In genomic region chr9:124598048-124598447, GRCh38 we compare ENCODE assay signal across 17 cellular contexts.
DNase-seq lines count a peak whose midpoint lies in the region; ATAC-seq, FAIRE-seq and TF ChIP-seq lines count a peak whose summit lies in the region.
"Had no signal": no experiment of that assay in that cellular context is flagged by ENCODE, and none has a peak within 500 bp of the region (broad histone marks: within the 10 kb centered on the region; RNA-seq: fewer than 3 reads in every experiment).

No MANE protein-coding gene starts in this region.

- no peak overlapping the region for H2BK15ac ChIP-seq in H9 (ENCODE audit: low read depth, low read length)
- H2BK15ac ChIP-seq in H1 (ENCODE audit: low read length) = no peak overlapping the region

- no peak for TF ChIP-seq POLR2A in H1 (IDR thresholded peaks at IDR 0.05; ENCODE audit: control extremely low read depth in 1 of 2, low read depth in 2 of 2, low read length in 2 of 2)

- ATAC-seq in HG02884 (IDR thresholded peaks at IDR 0.05; ENCODE audit: unreplicated experiment) (no peak), HG03108 (IDR thresholded peaks at IDR 0.05; ENCODE audit: unreplicated experiment) (no peak)
- ATAC-seq: A549 had no signal

- H3K4me3 Mint-ChIP-seq in H9 = no peak overlapping the region
- H3K4me3 Mint-ChIP-seq: CD4-positive, alpha-beta memory T cell; HFFc6 had no signal

- peaks cover 12% of the 10 kb centered on the region for H3K4me1 ChIP-seq in H9 (ENCODE audit: insufficient read depth, low read length)
- H3K4me1 ChIP-seq in H1 (replicated peaks in 1 of 4; ENCODE audit: control insufficient read depth in 3 of 4, insufficient read depth in 4 of 4, low read length in 3 of 4) = peaks cover 2 to 20% (median 11%) of the 10 kb centered on the region in 4 experiments; a peak in 6 of 7 replicates
- H3K4me1 ChIP-seq: BE2C had no signal

- no peak overlapping the region for H3K14ac ChIP-seq in H9 (ENCODE audit: insufficient read depth, low read length)
- H3K14ac ChIP-seq in H1 (ENCODE audit: insufficient read length) = no peak overlapping the region

- H3K23me2 ChIP-seq in H9 (ENCODE audit: insufficient read length, low read depth, low read length, poor library complexity, severe bottlenecking) (peaks cover 2% of the 10 kb centered on the region), H1 (ENCODE audit: low read depth, low read length) (no peaks in the 10 kb centered on the region; the same call in 1 of the 2 replicates)

- H3K18ac ChIP-seq in H9 (ENCODE audit: insufficient read length, low read depth, low read length) = no peak overlapping the region
- H3K18ac ChIP-seq in H1 (ENCODE audit: extremely low read depth, low read length) = no peak overlapping the region

- H3K27me3 ChIP-seq in H9 (ENCODE audit: insufficient read depth, low read length) (no peaks in the 10 kb centered on the region), H1 (replicated peaks in 1 of 4; ENCODE audit: control insufficient read depth in 3 of 4, extremely low read depth in 1 of 4, insufficient read depth in 3 of 4, low read length in 3 of 4) (no peaks in the 10 kb centered on the region)

- H3K36me3 Mint-ChIP-seq in H9 (ENCODE audit: insufficient read depth in 1 of 3, low read depth in 3 of 3) = peaks cover 7 to 10% (median 7%) of the 10 kb centered on the region in 3 experiments; a peak in 6 of 7 replicates
- H3K36me3 Mint-ChIP-seq: CD4-positive, alpha-beta memory T cell had no signal

- no peaks in the 10 kb centered on the region for H3K9me3 ChIP-seq in H9 (ENCODE audit: control insufficient read depth, low read depth, low read length)
- no peaks in the 10 kb centered on the region for H3K9me3 ChIP-seq in H1 (ENCODE audit: insufficient read depth in 2 of 2, low read depth in 1 of 2, low read length in 1 of 2)
- H3K9me3 ChIP-seq: A549, BE2C, HAP-1 had no signal

- H3K4me2 ChIP-seq in H9 (ENCODE audit: insufficient read depth, insufficient read length, low read length) (no peak overlapping the region), H1 (ENCODE audit: insufficient read depth in 1 of 2, low read depth in 2 of 2, low read length in 2 of 2) (no peak overlapping the region)
- H3K4me2 ChIP-seq: A549 had no signal

- H3K27ac Mint-ChIP-seq in H9 = peak overlapping the region in 2 of 3 experiments; percentile 29 to 60; a peak in 1 of 7 replicates
- H3K27ac Mint-ChIP-seq: CD4-positive, alpha-beta memory T cell; HFFc6 had no signal

- no peaks in the 10 kb centered on the region for H3K27me3 Mint-ChIP-seq in H9 (ENCODE audit: low read depth)

- H4K5ac ChIP-seq in H9 (ENCODE audit: insufficient read length, low read depth, low read length) (no peak overlapping the region), H1 (ENCODE audit: insufficient read length, low read depth, low read length) (no peak overlapping the region)

- H3K56ac ChIP-seq in H9 (ENCODE audit: insufficient read length, low read depth, low read length) = no peak overlapping the region
- H3K56ac ChIP-seq in H1 (replicated peaks; ENCODE audit: insufficient read length, low read depth, low read length) = no peak overlapping the region

- no peak overlapping the region for H3K9ac ChIP-seq in H9 (ENCODE audit: extremely low read depth, insufficient read length, low read length)
- H3K9ac ChIP-seq in H1 (replicated peaks in 1 of 4; ENCODE audit: extremely low read depth in 1 of 4, low read depth in 3 of 4, low read length in 3 of 4) = no peak overlapping the region

- no peak overlapping the region for H3K4ac ChIP-seq in H9 (ENCODE audit: low read depth, low read length)
- no peak overlapping the region for H3K4ac ChIP-seq in H1 (replicated peaks; ENCODE audit: insufficient read length, low read depth, low read length)

- no CpG with 5 or more reads among the region's 5 CpGs for WGBS in H9 (ENCODE audit: extremely low coverage, insufficient read length, low lambda C conversion rate)
- WGBS in H1 (ENCODE audit: extremely low coverage in 1 of 2, insufficient coverage in 1 of 2, insufficient read length in 1 of 2, insufficient replicate concordance in 2 of 2, low coverage in 1 of 2, low lambda C conversion rate in 2 of 2, missing lambda C conversion rate in 1 of 2), 2 experiments = 90% methylated on average over 4 of the region's 5 CpGs; no CpG with 5 or more reads in 1 of the 2 experiments

- no peak overlapping the region for H2AFZ ChIP-seq in H9 (ENCODE audit: low read length)
- no peak overlapping the region for H2AFZ ChIP-seq in H1 (ENCODE audit: low read length)

- FAIRE-seq in H1 (lab: Jason Lieb, UNC) = no peak
- FAIRE-seq: A549, HTR-8/SVneo had no signal

- H3K79me1 ChIP-seq in H9 (ENCODE audit: insufficient read depth, low read depth, low read length, poor library complexity, severe bottlenecking) (no peaks in the 10 kb centered on the region), H1 (ENCODE audit: low read depth, low read length) (no peaks in the 10 kb centered on the region; the same call in 1 of the 2 replicates)

- no peak overlapping the region for H2BK20ac ChIP-seq in H9 (ENCODE audit: low read depth, low read length, poor library complexity, severe bottlenecking)
- H2BK20ac ChIP-seq in H1 (ENCODE audit: low read length) = no peak overlapping the region

- POLR2A ChIA-PET in H1 (lab: Charles Lee; ENCODE audit: partially characterized antibody) = interaction anchor here (1.7 kb wide), 1 partner anchor 19 kb away, joined by 3 read pairs; no protein-coding TSS in a partner anchor

- no peak for TF ChIP-seq RAD21 in H1 (IDR thresholded peaks at IDR 0.05 in 1 of 2, conservative IDR thresholded peaks at IDR 0.05 in 1 of 2; ENCODE audit: low read depth in 2 of 2, low read length in 2 of 2)

- H3K23ac ChIP-seq in H9 (ENCODE audit: insufficient read length, low read depth, low read length) = no peak overlapping the region
- no peak overlapping the region for H3K23ac ChIP-seq in H1 (ENCODE audit: insufficient read length)

- DNase-seq in H9 = no peak
- peak; percentile 36 for DNase-seq in MV-4-11 (lab: John Stamatoyannopoulos, UW)
- no peak for DNase-seq in H1 (ENCODE audit: low read depth in 1 of 2, low spot score in 2 of 2)
- DNase-seq in GM19238 (ENCODE audit: insufficient read length, low spot score) = no peak
- DNase-seq: BE2C; CD4-positive, alpha-beta memory T cell; DMS153; DND-41; GF-D8; HFFc6; Kasumi-1 had no signal

- CTCF ChIA-PET in H1 (lab: Charles Lee; ENCODE audit: partially characterized antibody) = interaction anchor here (2.3 to 7.7 kb wide), 4 partner anchors 12 to 62 kb away, joined by 9 to 88 read pairs (median 26); no protein-coding TSS in a partner anchor

- TF ChIP-seq CTCF in H9 (conservative IDR thresholded peaks at IDR 0.05) = no peak
- TF ChIP-seq CTCF in H1 (IDR thresholded peaks at IDR 0.05; ENCODE audit: control extremely low read depth in 1 of 3, insufficient read depth in 1 of 3, low read depth in 1 of 3, low read length in 3 of 3) = no peak

- no peak overlapping the region for H2BK5ac ChIP-seq in H9 (ENCODE audit: insufficient read length, low read length)
- no peak overlapping the region for H2BK5ac ChIP-seq in H1 (ENCODE audit: low read depth, low read length)

- no peaks in the 10 kb centered on the region for H3K79me2 ChIP-seq in H9 (ENCODE audit: insufficient read depth, low read length)
- H3K79me2 ChIP-seq in H1 (ENCODE audit: control insufficient read depth in 1 of 2, insufficient read depth in 2 of 2, low read length in 2 of 2) = peaks cover 0 to 67% of the 10 kb centered on the region in 2 experiments; a peak in 3 of 4 replicates

- peaks cover 0 to 3% of the 10 kb centered on the region in 2 experiments; a peak in 1 of 5 replicates for H3K9me3 Mint-ChIP-seq in H9
- H3K9me3 Mint-ChIP-seq: CD4-positive, alpha-beta memory T cell; HFFc6 had no signal

- H4K20me1 ChIP-seq in H9 (ENCODE audit: control insufficient read depth, insufficient read depth, insufficient read length) = no peaks in the 10 kb centered on the region
- no peaks in the 10 kb centered on the region for H4K20me1 ChIP-seq in H1 (replicated peaks in 1 of 2; ENCODE audit: control insufficient read depth in 1 of 2, insufficient read depth in 2 of 2, low read length in 2 of 2)

- H2BK12ac ChIP-seq in H9 (ENCODE audit: insufficient read length, low read depth, low read length) (no peak overlapping the region), H1 (ENCODE audit: low read depth, low read length) (peak overlapping the region; percentile 46; the same call in 1 of the 2 replicates)

- H2AK5ac ChIP-seq in H9 (ENCODE audit: insufficient read length, low read length) (no peak overlapping the region), H1 (ENCODE audit: low read depth, low read length) (0 out of 2 replicates have a peak overlapping the region, but pooled peaks have one; percentile 26)

- H2BK120ac ChIP-seq in H9 (ENCODE audit: low read depth, low read length, poor library complexity, severe bottlenecking) (no peak overlapping the region), H1 (replicated peaks; ENCODE audit: low read depth, low read length) (no peak overlapping the region)

- H4K8ac ChIP-seq in H9 (replicated peaks; ENCODE audit: insufficient read length, low read depth, low read length) (no peak overlapping the region), H1 (ENCODE audit: extremely low read depth, insufficient read depth, low read length) (no peak overlapping the region)

- H3T11ph ChIP-seq in H9 (ENCODE audit: low read length) = no peak overlapping the region

- H3K27ac ChIP-seq in H9 (ENCODE audit: insufficient read length, low read depth, low read length) (no peak overlapping the region), H1 (ENCODE audit: low read depth, low read length) (no peak overlapping the region)
- H3K27ac ChIP-seq: A549, C4-2B had no signal

- peaks cover 51 to 59% of the 10 kb centered on the region in 2 experiments for H3K4me1 Mint-ChIP-seq in H9
- H3K4me1 Mint-ChIP-seq: CD4-positive, alpha-beta memory T cell had no signal

- no peak overlapping the region for H3K4me3 ChIP-seq in H1 (ENCODE audit: extremely low read depth in 1 of 4, insufficient read depth in 2 of 4, low read depth in 3 of 4, low read length in 4 of 4)
- H3K4me3 ChIP-seq: A549, HAP-1 had no signal

- H4K91ac ChIP-seq in H9 (ENCODE audit: insufficient read length, low read depth, low read length) (no peak overlapping the region), H1 (replicated peaks; ENCODE audit: insufficient read length, low read length) (no peak overlapping the region)

- no peak for TF ChIP-seq EP300 in H1 (IDR thresholded peaks at IDR 0.05; ENCODE audit: borderline replicate concordance in 1 of 2, low read depth in 2 of 2, low read length in 2 of 2)

- H3K36me3 ChIP-seq in H1 (ENCODE audit: control insufficient read depth in 2 of 4, insufficient read depth in 4 of 4, low read length in 3 of 4) = no peaks in the 10 kb centered on the region
- H3K36me3 ChIP-seq: BE2C, HAP-1 had no signal

TF ChIP-seq in H1, 55 proteins besides CTCF, POLR2A, EP300 and RAD21 (continues in another document):
- TF ChIP-seq RFX5 (IDR thresholded peaks at IDR 0.05; ENCODE audit: borderline replicate concordance, low read depth, low read length) = no peak
- TF ChIP-seq GABPA (IDR thresholded peaks at IDR 0.05; ENCODE audit: borderline replicate concordance, insufficient read depth, low read length) = no peak
- no peak for TF ChIP-seq KDM1A (IDR thresholded peaks at IDR 0.05; ENCODE audit: borderline replicate concordance, low read length)
- TF ChIP-seq FOSL1 (IDR thresholded peaks at IDR 0.05; ENCODE audit: insufficient read depth, low read depth, low read length) = no peak
- no peak for TF ChIP-seq EGR1 (IDR thresholded peaks at IDR 0.05; ENCODE audit: borderline replicate concordance, low read depth, low read length)
